5 cellular contexts compared by ENCODE assay signal in genomic region chr22:33598821-33599220, GRCh38.
"Had no signal": no experiment of that assay in that cellular context is flagged by ENCODE, and none has a peak within 500 bp of the region (broad histone marks: within the 10 kb centered on the region; RNA-seq: fewer than 3 reads in every experiment).

No MANE protein-coding gene starts in this region.

- H3K4me2 ChIP-seq: GM23338 had no signal

- DNase-seq: H9, HCEC 1CT, IMR-90 had no signal

- H2AFZ ChIP-seq: GM23338 had no signal

- H3K27ac Mint-ChIP-seq: GM23338, H9 had no signal

- H3K4me3 Mint-ChIP-seq: GM23338, H9 had no signal

- H3K4me3 ChIP-seq: GM23338, K562 had no signal

- H3K9me3 Mint-ChIP-seq: GM23338, H9 had no signal
